In the genomic region with DNA sequence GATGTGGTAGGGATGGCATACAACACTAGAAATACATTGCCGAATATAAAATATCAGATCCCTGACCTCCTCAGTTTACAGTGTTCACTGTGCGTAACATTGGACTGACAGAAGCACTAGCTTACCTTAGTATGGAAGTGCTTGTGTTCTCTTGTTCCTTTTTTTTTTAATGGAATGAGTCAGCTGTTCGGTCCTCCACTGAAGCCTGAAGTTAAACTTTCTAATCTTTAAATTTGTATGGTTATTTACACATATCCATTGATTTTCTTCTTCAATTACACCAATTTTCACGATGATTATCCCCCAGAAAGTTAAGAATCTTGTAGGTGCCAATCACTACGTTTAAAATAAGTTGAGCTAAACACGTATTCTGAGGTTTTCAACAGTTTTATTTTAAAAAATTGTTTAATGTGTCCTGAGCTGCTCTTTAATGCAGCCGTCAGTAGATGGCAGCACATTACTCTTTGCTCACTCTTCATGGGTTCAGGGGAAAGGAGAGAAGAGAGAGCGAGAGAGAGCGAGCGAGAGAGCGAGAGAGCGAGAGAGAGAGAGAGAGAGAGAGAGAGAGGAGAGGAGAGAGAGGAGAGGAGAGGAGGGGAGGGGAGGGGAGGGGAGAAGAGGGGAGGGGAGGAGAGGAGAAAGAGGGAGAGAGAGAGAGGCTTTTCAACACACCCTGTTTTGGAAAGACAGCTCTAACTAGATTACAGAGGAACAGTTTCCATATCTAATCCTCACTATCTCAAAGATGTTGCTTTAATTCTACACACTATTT, we compare ENCODE assay signal across 8 cellular contexts.
DNase-seq lines count a peak whose midpoint lies in the region; ATAC-seq and TF ChIP-seq lines count a peak whose summit lies in the region.

No MANE protein-coding gene starts in this region.

- peaks cover 6% of the 10 kb centered on the region for H3K27me3 Mint-ChIP-seq in activated CD8-positive, alpha-beta T cell treated with anti-CD3 and anti-CD28 coated beads for 36 hours
- H3K27me3 Mint-ChIP-seq in stimulated activated naive B cell treated with anti-CD40 and anti-IgM and Interleukin-4, amounts not matched to agents 10 μg/mL and 1 μg/mL and 100 μg/mL, for 72 hours: no peaks in the 10 kb centered on the region

- peak; percentile 53 for DNase-seq in AG04449 (ENCODE audit: low read depth, low spot score)
- DNase-seq in NCI-H774 (lab: John Stamatoyannopoulos, UW): peak; percentile 95
- DNase-seq in activated CD8-positive, alpha-beta T cell treated with anti-CD3 and anti-CD28 coated beads for 36 hours: peak; percentile 73
- peak; percentile 82 for DNase-seq in epithelial cell of esophagus (ENCODE audit: low read depth)
- DNase-seq in myocyte (ENCODE audit: low read depth): peak; percentile 92
- peak; percentile 42 for DNase-seq in stimulated activated naive B cell treated with anti-CD40 and anti-IgM and Interleukin-4, amounts not matched to agents 10 μg/mL and 1 μg/mL and 100 μg/mL, for 72 hours

- CTCF ChIA-PET in AG04449 (lab: Yijun Ruan, JAX): interaction anchor here (0.6 to 4.0 kb wide), 60 partner anchors 10 to 1086 kb away, joined by 3 to 29 read pairs (median 4); no protein-coding TSS in a partner anchor
- CTCF ChIA-PET in activated CD8-positive, alpha-beta T cell treated with anti-CD3 and anti-CD28 coated beads for 36 hours (lab: Charles Lee): interaction anchor here (0.6 to 3.9 kb wide), 80 partner anchors 8 to 1042 kb away, joined by 3 to 41 read pairs (median 4); partner anchors contain the start of genes SLC38A1 and SLC38A2

- intact Hi-C loops in activated CD8-positive, alpha-beta T cell treated with anti-CD3 and anti-CD28 coated beads for 36 hours (cut with micrococcal nuclease): loop anchor here (5.0 kb wide), 1 partner anchor 177 kb away; no protein-coding TSS in a partner anchor

- H3K4me3 Mint-ChIP-seq in activated CD8-positive, alpha-beta T cell treated with anti-CD3 and anti-CD28 coated beads for 36 hours: peak overlapping the region; percentile 2
- peak overlapping the region; percentile 72 to 73 for H3K4me3 Mint-ChIP-seq in stimulated activated naive B cell treated with anti-CD40 and anti-IgM and Interleukin-4, amounts not matched to agents 10 μg/mL and 1 μg/mL and 100 μg/mL, for 72 hours

- H3K4me1 Mint-ChIP-seq in activated CD8-positive, alpha-beta T cell treated with anti-CD3 and anti-CD28 coated beads for 36 hours (ENCODE audit: low read depth): peaks cover 5% of the 10 kb centered on the region
- peaks cover 3 to 12% of the 10 kb centered on the region in 2 donors for H3K4me1 Mint-ChIP-seq in stimulated activated naive B cell treated with anti-CD40 and anti-IgM and Interleukin-4, amounts not matched to agents 10 μg/mL and 1 μg/mL and 100 μg/mL, for 72 hours

- H3K4me3 ChIP-seq in AG04449 (ENCODE audit: low read depth, low read length) (no peak overlapping the region), epithelial cell of esophagus (ENCODE audit: low read length) (no peak overlapping the region)

- no peak overlapping the region for H3K27ac Mint-ChIP-seq in activated CD8-positive, alpha-beta T cell treated with anti-CD3 and anti-CD28 coated beads for 36 hours
- peak overlapping the region; percentile 63 for H3K27ac Mint-ChIP-seq in stimulated activated naive B cell treated with anti-CD40 and anti-IgM and Interleukin-4, amounts not matched to agents 10 μg/mL and 1 μg/mL and 100 μg/mL, for 72 hours

- peak; percentile 59 for ATAC-seq in GM18499 (IDR thresholded peaks at IDR 0.05; ENCODE audit: insufficient read depth, unreplicated experiment)
- peak; percentile 75 for ATAC-seq in HG03175 (IDR thresholded peaks at IDR 0.05; ENCODE audit: unreplicated experiment)
- peak; percentile 98 for ATAC-seq in activated CD8-positive, alpha-beta T cell treated with anti-CD3 and anti-CD28 coated beads for 36 hours
- ATAC-seq in stimulated activated naive B cell treated with anti-CD40 and anti-IgM and Interleukin-4, amounts not matched to agents 10 μg/mL and 1 μg/mL and 100 μg/mL, for 72 hours (replicated peaks): peak; percentile 93 to 94

- H3K9me3 Mint-ChIP-seq in activated CD8-positive, alpha-beta T cell treated with anti-CD3 and anti-CD28 coated beads for 36 hours: no peaks in the 10 kb centered on the region
- H3K9me3 Mint-ChIP-seq in stimulated activated naive B cell treated with anti-CD40 and anti-IgM and Interleukin-4, amounts not matched to agents 10 μg/mL and 1 μg/mL and 100 μg/mL, for 72 hours: no peaks in the 10 kb centered on the region

- no peaks in the 10 kb centered on the region for H3K36me3 Mint-ChIP-seq in activated CD8-positive, alpha-beta T cell treated with anti-CD3 and anti-CD28 coated beads for 36 hours (ENCODE audit: low read depth)
- no peaks in the 10 kb centered on the region for H3K36me3 Mint-ChIP-seq in stimulated activated naive B cell treated with anti-CD40 and anti-IgM and Interleukin-4, amounts not matched to agents 10 μg/mL and 1 μg/mL and 100 μg/mL, for 72 hours

- POLR2A ChIA-PET in AG04449 (lab: Yijun Ruan, JAX): interaction anchor here (0.6 to 1.4 kb wide), 3 partner anchors 144 to 762 kb away, joined by 3 to 11 read pairs (median 4); partner anchors contain the start of gene SLC38A1
- POLR2A ChIA-PET in activated CD8-positive, alpha-beta T cell treated with anti-CD3 and anti-CD28 coated beads for 36 hours (lab: Charles Lee): interaction anchor here (0.7 to 1.5 kb wide), 7 partner anchors 11 to 554 kb away, joined by 3 read pairs; no protein-coding TSS in a partner anchor

- peak; percentile 63 for TF ChIP-seq CTCF in AG04449 (IDR thresholded peaks at IDR 0.05; ENCODE audit: insufficient read depth, low read length, missing control alignments)
- peak; percentile 60 for TF ChIP-seq CTCF in activated CD8-positive, alpha-beta T cell treated with anti-CD3 and anti-CD28 coated beads for 36 hours (IDR thresholded peaks at IDR 0.05)
- TF ChIP-seq CTCF in epithelial cell of esophagus (IDR thresholded peaks at IDR 0.05; ENCODE audit: insufficient read depth, low read depth, low read length, missing control alignments): peak; percentile 75

Comparison
In these comparisons a context has a peak if more than half of its experiments do, and no peak if none do; other contexts are left out.
1. DNase-seq: peak in every context shown above with its lines; median percentile 95 in NCI-H774; 92 in myocyte; 82 in epithelial cell of esophagus; 73 in activated CD8-positive, alpha-beta T cell treated with anti-CD3 and anti-CD28 coated beads for 36 hours; 53 in AG04449; 42 in stimulated activated naive B cell treated with anti-CD40 and anti-IgM and Interleukin-4, amounts not matched to agents 10 μg/mL and 1 μg/mL and 100 μg/mL, for 72 hours.